ENCODE assay signal across 8 cellular contexts in the genomic region with DNA sequence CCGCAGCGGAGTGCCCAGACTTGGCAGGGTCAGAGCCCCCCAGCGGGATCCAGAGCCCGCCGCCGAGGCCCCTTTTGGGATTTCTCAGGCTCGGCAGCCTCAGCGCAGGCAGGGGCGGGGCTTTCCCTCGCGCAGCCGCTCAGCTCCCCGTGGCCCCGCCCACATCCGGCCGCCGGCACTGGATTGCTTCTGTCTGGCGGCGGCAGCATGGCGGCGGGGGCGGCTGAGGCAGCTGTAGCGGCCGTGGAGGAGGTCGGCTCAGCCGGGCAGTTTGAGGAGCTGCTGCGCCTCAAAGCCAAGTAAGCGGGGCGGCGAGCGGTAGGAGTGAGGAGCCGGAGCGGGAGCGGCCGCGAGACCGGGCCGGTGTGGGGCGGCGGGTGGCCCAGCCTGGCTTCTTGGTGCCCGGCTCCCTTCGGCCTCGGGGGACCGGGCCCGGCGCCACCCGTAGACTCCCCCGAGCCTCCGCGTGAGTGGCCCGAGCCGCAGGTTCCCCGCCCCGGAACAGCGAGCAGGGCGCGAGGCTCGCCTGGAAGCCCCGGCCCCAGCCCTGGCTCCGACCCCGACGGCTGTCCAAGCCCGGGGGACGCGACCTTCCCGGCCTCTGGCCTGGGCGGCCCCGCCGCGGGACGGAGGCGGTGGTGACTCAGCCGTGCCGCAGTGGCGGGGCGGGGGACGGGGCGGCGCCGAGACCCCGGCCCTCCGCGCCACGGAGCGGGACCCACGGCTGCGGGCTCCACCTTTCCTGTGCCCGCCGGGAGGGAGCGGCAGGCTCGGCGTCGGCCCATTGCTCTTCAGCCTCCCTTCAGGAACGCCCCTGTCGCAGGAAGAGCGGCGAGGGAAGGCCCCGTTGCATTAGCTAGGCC. TPM values are rescaled to one million over a fixed set of nuclear protein-coding genes. Genes with fewer than 3 reads are reported as not detected.
A peak's percentile ranks its signal among the peaks of the same experiment; 100 is the strongest.
DNase-seq lines count a peak whose midpoint lies in the region; ATAC-seq and TF ChIP-seq lines count a peak whose summit lies in the region.

A gene (plus strand): TSS at position 178 of the 863 bp plus-strand sequence. CDS start 30 bp downstream, at position 208.

- CTCF ChIA-PET in naive thymus-derived CD4-positive, alpha-beta T cell (lab: Charles Lee): interaction anchor here (0.8 to 1.1 kb wide), 3 partner anchors 9 to 41 kb away, joined by 3 to 15 read pairs (median 3); a partner anchor contains a TSS

- H3K4me3 Mint-ChIP-seq in naive thymus-derived CD4-positive, alpha-beta T cell: peak within 1 kb of the TSS; percentile 81 to 95 (median 90)
- H3K4me3 Mint-ChIP-seq in stimulated activated naive B cell treated with anti-CD40 and anti-IgM and Interleukin-4, amounts not matched to agents 10 μg/mL and 1 μg/mL and 100 μg/mL, for 72 hours: peak within 1 kb of the TSS; percentile 96 to 98

- H3K27me3 Mint-ChIP-seq in naive thymus-derived CD4-positive, alpha-beta T cell: peaks cover 0 to 13% (median 6%) of the 10 kb centered on the region in 5 donors
- peaks cover 14 to 15% of the 10 kb centered on the region in 2 donors for H3K27me3 Mint-ChIP-seq in stimulated activated naive B cell treated with anti-CD40 and anti-IgM and Interleukin-4, amounts not matched to agents 10 μg/mL and 1 μg/mL and 100 μg/mL, for 72 hours

- H3K4me3 ChIP-seq in Peyer's patch: peak within 1 kb of the TSS; percentile 70 to 91 (median 84)
- peak within 1 kb of the TSS; percentile 63 for H3K4me3 ChIP-seq in naive thymus-derived CD4-positive, alpha-beta T cell (ENCODE audit: low read length)

- intact Hi-C loops in naive thymus-derived CD4-positive, alpha-beta T cell (cut with micrococcal nuclease): loop anchor here (1.0 to 5.0 kb wide), 8 partner anchors 8 to 670 kb away; a partner anchor contains a TSS

- no peaks in the 10 kb centered on the region for H3K9me3 ChIP-seq in Peyer's patch
- no peaks in the 10 kb centered on the region for H3K9me3 ChIP-seq in naive thymus-derived CD4-positive, alpha-beta T cell (ENCODE audit: control insufficient read depth in 2 of 3, low read length in 3 of 3)

- H3K27me3 ChIP-seq in Peyer's patch: no peaks in the 10 kb centered on the region
- H3K27me3 ChIP-seq in naive thymus-derived CD4-positive, alpha-beta T cell (ENCODE audit: control insufficient read depth in 2 of 2, insufficient read depth in 2 of 2, low read length in 2 of 2): no peaks in the 10 kb centered on the region

- H3K27ac Mint-ChIP-seq in naive thymus-derived CD4-positive, alpha-beta T cell: peak within 1 kb of the TSS in 7 of 9 donors; percentile 48 to 93 (median 85)
- peak within 1 kb of the TSS; percentile 97 for H3K27ac Mint-ChIP-seq in stimulated activated naive B cell treated with anti-CD40 and anti-IgM and Interleukin-4, amounts not matched to agents 10 μg/mL and 1 μg/mL and 100 μg/mL, for 72 hours

- DNase-seq in DMS153 (lab: John Stamatoyannopoulos, UW): peak; percentile 37
- peak; percentile 80 for DNase-seq in HuH-7.5 (ENCODE audit: low spot score)
- DNase-seq in Peyer's patch: peak; percentile 83 to 95 (median 93)
- DNase-seq in activated T-helper 1 cell treated with anti-CD3 and anti-CD28 coated beads, Interleukin-2, amount 50 U/mL, for 16 hours (ENCODE audit: low read depth in 1 of 2, low spot score in 1 of 2): peak; percentile 71 to 81
- peak; percentile 79 for DNase-seq in fibroblast of gingiva (ENCODE audit: low read depth)
- DNase-seq in naive thymus-derived CD4-positive, alpha-beta T cell: peak; percentile 79 to 95 (median 87)
- peak; percentile 81 for DNase-seq in stimulated activated naive B cell treated with anti-CD40 and anti-IgM and Interleukin-4, amounts not matched to agents 10 μg/mL and 1 μg/mL and 100 μg/mL, for 72 hours

- POLR2A ChIA-PET in naive thymus-derived CD4-positive, alpha-beta T cell (lab: Charles Lee): interaction anchor here (0.6 to 4.0 kb wide), 7 partner anchors 17 to 1105 kb away, joined by 3 to 74 read pairs (median 4); a partner anchor contains a TSS

- no peaks in the 10 kb centered on the region for H3K36me3 ChIP-seq in Peyer's patch
- H3K36me3 ChIP-seq in naive thymus-derived CD4-positive, alpha-beta T cell (ENCODE audit: control insufficient read depth in 2 of 3, insufficient read depth in 3 of 3, low read length in 3 of 3): no peaks in the 10 kb centered on the region

- peak; percentile 49 to 64 for TF ChIP-seq POLR2A in Peyer's patch (IDR thresholded peaks at IDR 0.05)

- H3K36me3 Mint-ChIP-seq in naive thymus-derived CD4-positive, alpha-beta T cell: peaks cover 0 to 5% (median 4%) of the 10 kb centered on the region in 5 donors
- H3K36me3 Mint-ChIP-seq in stimulated activated naive B cell treated with anti-CD40 and anti-IgM and Interleukin-4, amounts not matched to agents 10 μg/mL and 1 μg/mL and 100 μg/mL, for 72 hours: peaks cover 3 to 10% of the 10 kb centered on the region in 2 donors

- H3K27ac ChIP-seq in Peyer's patch: peak within 1 kb of the TSS; percentile 69 to 87 (median 76)
- peak within 1 kb of the TSS; percentile 86 for H3K27ac ChIP-seq in naive thymus-derived CD4-positive, alpha-beta T cell (ENCODE audit: low read depth, low read length)

- peaks cover 0 to 39% (median 13%) of the 10 kb centered on the region in 4 donors for H3K4me1 ChIP-seq in Peyer's patch
- H3K4me1 ChIP-seq in naive thymus-derived CD4-positive, alpha-beta T cell (ENCODE audit: control insufficient read depth in 2 of 2, insufficient read depth in 2 of 2, low read length in 2 of 2): peaks cover 23 to 32% of the 10 kb centered on the region in 2 donors

- H3K4me1 Mint-ChIP-seq in naive thymus-derived CD4-positive, alpha-beta T cell: peaks cover 28 to 50% (median 46%) of the 10 kb centered on the region in 7 donors
- H3K4me1 Mint-ChIP-seq in stimulated activated naive B cell treated with anti-CD40 and anti-IgM and Interleukin-4, amounts not matched to agents 10 μg/mL and 1 μg/mL and 100 μg/mL, for 72 hours: peaks cover 21 to 51% of the 10 kb centered on the region in 2 donors

- TF ChIP-seq CTCF in Peyer's patch (IDR thresholded peaks at IDR 0.05): no peak

- H3K9me3 Mint-ChIP-seq in naive thymus-derived CD4-positive, alpha-beta T cell: no peaks in the 10 kb centered on the region
- H3K9me3 Mint-ChIP-seq in stimulated activated naive B cell treated with anti-CD40 and anti-IgM and Interleukin-4, amounts not matched to agents 10 μg/mL and 1 μg/mL and 100 μg/mL, for 72 hours: no peaks in the 10 kb centered on the region

- peak; percentile 76 for ATAC-seq in GM21447 (IDR thresholded peaks at IDR 0.05; ENCODE audit: unreplicated experiment)
- ATAC-seq in naive thymus-derived CD4-positive, alpha-beta T cell: peak; percentile 99
- ATAC-seq in stimulated activated naive B cell treated with anti-CD40 and anti-IgM and Interleukin-4, amounts not matched to agents 10 μg/mL and 1 μg/mL and 100 μg/mL, for 72 hours (replicated peaks): peak; percentile 87 to 90

RNA-seq across cellular contexts. Expression of the gene that starts here (rescaled TPM):
- total RNA-seq in Peyer's patch: 10 to 100 TPM; 23.9 to 53.8 (median 30.6) TPM
- total RNA-seq in naive thymus-derived CD4-positive, alpha-beta T cell: 10 to 100 TPM; 30.1 to 72.9 (median 37.0) TPM
- polyA plus RNA-seq in naive thymus-derived CD4-positive, alpha-beta T cell: 10 to 100 TPM; 69.8 to 74.7 TPM

Comparison
In these comparisons a context has a peak if more than half of its experiments do, and no peak if none do; other contexts are left out.
1. Peak in every context shown above with its lines: DNase-seq, ATAC-seq, H3K4me3 ChIP-seq and H3K27ac ChIP-seq.
2. DNase-seq: peak in every context shown above with its lines; median percentile 93 in Peyer's patch; 87 in naive thymus-derived CD4-positive, alpha-beta T cell; 81 in stimulated activated naive B cell treated with anti-CD40 and anti-IgM and Interleukin-4, amounts not matched to agents 10 μg/mL and 1 μg/mL and 100 μg/mL, for 72 hours; 80 in HuH-7.5; 79 in fibroblast of gingiva; 76 in activated T-helper 1 cell treated with anti-CD3 and anti-CD28 coated beads, Interleukin-2, amount 50 U/mL, for 16 hours; 37 in DMS153.